8 cellular contexts compared by ENCODE assay signal in the genomic region with DNA sequence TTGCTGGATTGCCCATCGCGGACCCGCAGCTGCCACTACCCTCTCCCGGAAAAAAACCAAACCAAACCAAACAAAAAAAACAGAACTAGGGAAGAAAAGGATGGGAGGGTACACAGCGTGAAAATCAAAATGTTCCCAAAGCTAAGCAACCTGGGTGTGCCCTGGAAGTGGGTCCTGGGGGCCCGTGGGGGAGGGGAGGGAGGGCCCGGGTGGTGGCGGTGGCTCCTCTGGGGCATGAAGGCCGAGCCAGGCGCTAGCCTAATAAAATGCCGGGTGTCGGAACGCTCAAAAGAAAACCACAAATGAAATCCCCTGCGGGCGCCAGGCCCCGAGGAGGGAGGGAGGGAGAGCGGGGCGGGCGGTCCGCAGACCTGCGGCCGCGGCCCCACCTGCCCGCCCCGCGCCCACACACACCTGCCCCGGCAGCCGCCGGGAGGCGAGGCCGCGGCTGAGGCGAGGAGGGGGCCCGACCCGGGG. TPM values are rescaled to one million over a fixed set of nuclear protein-coding genes. Genes with fewer than 3 reads are reported as not detected.
A peak's percentile ranks its signal among the peaks of the same experiment; 100 is the strongest.
DNase-seq lines count a peak whose midpoint lies in the region; ATAC-seq and TF ChIP-seq lines count a peak whose summit lies in the region.

No MANE protein-coding gene starts in this region.

- peak; percentile 48 for ATAC-seq in HG02973 (IDR thresholded peaks at IDR 0.05; ENCODE audit: unreplicated experiment)

- peak overlapping the region; percentile 99 for H3K4me2 ChIP-seq in OCI-LY7 (ENCODE audit: low read length)

- CTCF ChIA-PET in OCI-LY7 (lab: Charles Lee; ENCODE audit: unreplicated experiment) = no interaction called here

- H3K27ac ChIP-seq in OCI-LY7 (ENCODE audit: low read depth, low read length, poor library complexity, severe bottlenecking) (peak overlapping the region; percentile 80), iPS-18a (ENCODE audit: low read length) (no peak overlapping the region), spleen (peak overlapping the region; percentile 68 to 92 (median 89))

- H3K79me2 ChIP-seq in OCI-LY7 (ENCODE audit: insufficient read depth, low read depth, low read length) = peaks cover 49% of the 10 kb centered on the region

- H3K4me1 ChIP-seq in OCI-LY7 (ENCODE audit: insufficient read depth, low read length, poor library complexity, severe bottlenecking) (peaks cover 14% of the 10 kb centered on the region), iPS-18a (ENCODE audit: control insufficient read depth, low read depth, low read length) (no peaks in the 10 kb centered on the region), spleen (peaks cover 11 to 40% (median 26%) of the 10 kb centered on the region in 6 donors)

- intact Hi-C loops in OCI-LY7 (cut with micrococcal nuclease; ENCODE audit: unreplicated experiment) = loop anchor here (10.0 kb wide), 2 partner anchors 277 to 537 kb away; a partner anchor contains a TSS
- intact Hi-C loops in spleen (cut with DNase I; ENCODE audit: low total_unique reads) = no loop called here

- no TSS peak for BruUV-seq in OCI-LY7 (replicated peaks; lab: Mats Ljungman, UMichigan)

- H3K4me3 ChIP-seq in OCI-LY7 (ENCODE audit: low read depth, low read length, poor library complexity, severe bottlenecking) (peak overlapping the region; percentile 80), astrocyte of the cerebellum (ENCODE audit: low read depth, low read length) (peak overlapping the region; percentile 66), iPS-18a (ENCODE audit: low read length) (peak overlapping the region; percentile 70), spleen (peak overlapping the region; percentile 62 to 100 (median 93))

- WGBS in spleen, 5 donors = 0 to 30% (median 1%) methylated on average over 19 to 35 of the region's 35 CpGs

- H3K9me2 ChIP-seq in OCI-LY7 (ENCODE audit: insufficient read depth, low read length) = no peaks in the 10 kb centered on the region

- TF ChIP-seq CTCF in OCI-LY7 (conservative IDR thresholded peaks at IDR 0.05; ENCODE audit: low read length) (no peak), astrocyte of the cerebellum (IDR thresholded peaks at IDR 0.05; ENCODE audit: low read depth, low read length, missing control alignments) (no peak), spleen (IDR thresholded peaks at IDR 0.05 in 8 of 11, conservative IDR thresholded peaks at IDR 0.05 in 3 of 11) (no peak)

- DNase-seq in activated T-cell treated with anti-CD3 and anti-CD28 coated beads for 48 hours (ENCODE audit: low read depth) = peak; percentile 35
- no peak for DNase-seq in activated T-cell treated with anti-CD3 and anti-CD28 coated beads for 4 hours
- peak; percentile 68 for DNase-seq in OCI-LY7 (ENCODE audit: low spot score)
- DNase-seq in astrocyte of the cerebellum (ENCODE audit: low read depth) = no peak
- DNase-seq in spleen = no peak
- DNase-seq in OCI-M2 (lab: John Stamatoyannopoulos, UW; ENCODE audit: unreplicated experiment) = no peak

- in situ Hi-C loops in astrocyte of the cerebellum (cut with HindIII; ENCODE audit: low sequenced_read_pairs) = no loop called here

- peak overlapping the region; percentile 51 for H3K9ac ChIP-seq in iPS-18a (ENCODE audit: low read length)

- H3K36me3 ChIP-seq in OCI-LY7 (ENCODE audit: insufficient read depth, low read length) (no peaks in the 10 kb centered on the region), iPS-18a (ENCODE audit: control insufficient read depth, low read depth, low read length) (no peaks in the 10 kb centered on the region), spleen (no peaks in the 10 kb centered on the region)

- no peaks in the 10 kb centered on the region for H3K27me3 ChIP-seq in iPS-18a (ENCODE audit: control insufficient read depth, insufficient read depth, low read length)
- no peaks in the 10 kb centered on the region for H3K27me3 ChIP-seq in spleen (replicated peaks in 1 of 7)

- H4K20me1 ChIP-seq in OCI-LY7 (ENCODE audit: insufficient read depth, low read length) = no peaks in the 10 kb centered on the region

- H2AFZ ChIP-seq in OCI-LY7 (ENCODE audit: low read length) = peak overlapping the region; percentile 89

- no peaks in the 10 kb centered on the region for H3K9me3 ChIP-seq in OCI-LY7 (ENCODE audit: low read length)
- no peaks in the 10 kb centered on the region for H3K9me3 ChIP-seq in iPS-18a (ENCODE audit: control insufficient read depth, low read depth, low read length)
- no peaks in the 10 kb centered on the region for H3K9me3 ChIP-seq in spleen

- POLR2A ChIA-PET in OCI-LY7 (lab: Charles Lee) = interaction anchor here (0.6 kb wide), 2 partner anchors 24 to 28 kb away, joined by 3 to 9 read pairs; no protein-coding TSS in a partner anchor

- no peak for TF ChIP-seq POLR2A in spleen (IDR thresholded peaks at IDR 0.05)

RNA-seq across cellular contexts. Expression of a gene that starts 0.8 kb away (rescaled TPM):
- 18.1 and 34.5 TPM in 2 replicates for total RNA-seq in OCI-LY7 (2014; rRNA removed; shearing (Covaris generic))
- total RNA-seq in OCI-LY7 (2022) (62.4 and 67.7 TPM in 2 replicates), spleen (10 to 100 TPM; 46.0 to 70.8 (median 59.1) TPM)
- polyA plus RNA-seq in spleen = 10 to 100 TPM in 2 of 3 donors, 1 to 10 TPM in 1; 5.4 to 22.5 (median 16.1) TPM

RNA-seq across cellular contexts. Expression of a gene that starts 27.9 kb away (rescaled TPM):
- total RNA-seq in OCI-LY7 (2014; rRNA removed; shearing (Covaris generic)) = 1,415 and 1,436 TPM in 2 replicates
- total RNA-seq in OCI-LY7 (2022) = 1,876 and 1,917 TPM in 2 replicates
- 1,000 to 10,000 TPM in 5 of 7 donors, 100 to 1,000 TPM in 2; 891 to 1,341 (median 1,018) TPM for total RNA-seq in spleen
- polyA plus RNA-seq in spleen = 1,000 to 10,000 TPM; 3,376 to 4,440 (median 4,387) TPM

RNA-seq across cellular contexts. Expression of a gene that starts 37.3 kb away (rescaled TPM):
- 56.2 and 61.0 TPM in 2 replicates for total RNA-seq in OCI-LY7 (2014; rRNA removed; shearing (Covaris generic))
- total RNA-seq in OCI-LY7 (2022) (113 and 123 TPM in 2 replicates), spleen (10 to 100 TPM; 58.3 to 71.8 (median 63.7) TPM)
- polyA plus RNA-seq in spleen = 10 to 100 TPM; 12.1 to 19.0 (median 13.6) TPM

Comparison
In these comparisons a context has a peak if more than half of its experiments do, and no peak if none do; other contexts are left out.
1. DNase-seq: peak in activated T-cell treated with anti-CD3 and anti-CD28 coated beads for 48 hours (single experiment) and OCI-LY7 (single experiment); none in activated T-cell treated with anti-CD3 and anti-CD28 coated beads for 4 hours (single experiment), astrocyte of the cerebellum (single experiment), spleen (single experiment) and OCI-M2 (single experiment).
2. Peak in every context shown above with its lines, with median percentiles within 50 percentile points of each other: H3K4me3 ChIP-seq.